In genomic region chr5:154899107-154899816, GRCh38 we compare ENCODE assay signal across 23 cellular contexts. TPM values are rescaled to one million over a fixed set of nuclear protein-coding genes. Genes with fewer than 3 reads are reported as not detected.
A peak's percentile ranks its signal among the peaks of the same experiment; 100 is the strongest.
DNase-seq lines count a peak whose midpoint lies in the region; ATAC-seq and TF ChIP-seq lines count a peak whose summit lies in the region.
"Had no signal": no experiment of that assay in that cellular context is flagged by ENCODE, and none has a peak within 500 bp of the region (broad histone marks: within the 10 kb centered on the region; RNA-seq: fewer than 3 reads in every experiment).

No MANE protein-coding gene starts in this region.

- intact Hi-C loops in esophagus muscularis mucosa (cut with DNase I), result no loop called here
- intact Hi-C loops in upper lobe of right lung (cut with DNase I), result no loop called here

- no peaks in the 10 kb centered on the region for H3K27me3 Mint-ChIP-seq in activated T-cell treated with anti-CD3 and anti-CD28 coated beads, Interleukin-2, amount 50 U/mL, for 72 hours (ENCODE audit: low read depth)
- H3K27me3 Mint-ChIP-seq: activated CD4-positive, alpha-beta T cell treated with anti-CD3 and anti-CD28 coated beads, Interleukin-2, amount 10 ng/mL, durations not matched to agents 24 days and 14 days; activated CD8-positive, alpha-beta memory T cell treated with anti-CD3 and anti-CD28 coated beads, Interleukin-2, amount 10 ng/mL, durations not matched to agents 7 days and 5 days; activated naive CD8-positive, alpha-beta T cell treated with anti-CD3 and anti-CD28 coated beads for 36 hours had no signal

- H3K4me1 Mint-ChIP-seq in activated T-cell treated with anti-CD3 and anti-CD28 coated beads, Interleukin-2, amount 50 U/mL, for 72 hours (ENCODE audit: low read depth), result no peaks in the 10 kb centered on the region
- H3K4me1 Mint-ChIP-seq: activated CD4-positive, alpha-beta T cell treated with anti-CD3 and anti-CD28 coated beads, Interleukin-2, amount 10 ng/mL, durations not matched to agents 24 days and 14 days; activated CD8-positive, alpha-beta memory T cell treated with anti-CD3 and anti-CD28 coated beads, Interleukin-2, amount 10 ng/mL, durations not matched to agents 7 days and 5 days; activated naive CD8-positive, alpha-beta T cell treated with anti-CD3 and anti-CD28 coated beads for 36 hours had no signal

- ATAC-seq in activated T-cell treated with anti-CD3 and anti-CD28 coated beads, Interleukin-2, amount 50 U/mL, for 72 hours (replicated peaks in 1 of 2), result no peak
- ATAC-seq in omental fat pad (ENCODE audit: low FRiP score) (peak; percentile 41), upper lobe of right lung (peak; percentile 93), GM21515 (IDR thresholded peaks at IDR 0.05; ENCODE audit: unreplicated experiment) (no peak)
- ATAC-seq: activated CD8-positive, alpha-beta memory T cell treated with anti-CD3 and anti-CD28 coated beads, Interleukin-2, amount 10 ng/mL, durations not matched to agents 7 days and 5 days had no signal

- no peak for TF ChIP-seq EP300 in esophagus muscularis mucosa (IDR thresholded peaks at IDR 0.05)

- no peak for TF ChIP-seq CTCF in esophagus muscularis mucosa (IDR thresholded peaks at IDR 0.05)
- no peak for TF ChIP-seq CTCF in omental fat pad (IDR thresholded peaks at IDR 0.05)
- no peak for TF ChIP-seq CTCF in upper lobe of right lung (IDR thresholded peaks at IDR 0.05)

- H3K9me3 Mint-ChIP-seq in activated T-cell treated with anti-CD3 and anti-CD28 coated beads, Interleukin-2, amount 50 U/mL, for 72 hours, result no peaks in the 10 kb centered on the region
- H3K9me3 Mint-ChIP-seq: activated CD4-positive, alpha-beta T cell treated with anti-CD3 and anti-CD28 coated beads, Interleukin-2, amount 10 ng/mL, durations not matched to agents 24 days and 14 days; activated naive CD8-positive, alpha-beta T cell treated with anti-CD3 and anti-CD28 coated beads for 36 hours; HFFc6 had no signal

- POLR2A ChIA-PET in HEK293T (lab: Yijun Ruan, JAX), result no interaction called here

- TF ChIP-seq POLR2A in esophagus muscularis mucosa (IDR thresholded peaks at IDR 0.05; ENCODE audit: low read depth), result no peak

- no peaks in the 10 kb centered on the region for H3K9me3 ChIP-seq in esophagus muscularis mucosa
- no peaks in the 10 kb centered on the region for H3K9me3 ChIP-seq in upper lobe of right lung
- H3K9me3 ChIP-seq: BLaER1, Caco-2 had no signal

- H3K27ac ChIP-seq in esophagus muscularis mucosa (replicated peaks in 1 of 4), result peak overlapping the region in 3 of 4 donors; percentile 9 to 59 (median 10)
- H3K27ac ChIP-seq in upper lobe of right lung, result peak overlapping the region; percentile 75
- H3K27ac ChIP-seq: 22Rv1, BLaER1, hepatocyte had no signal

- no peak overlapping the region for H3K4me3 Mint-ChIP-seq in activated T-cell treated with anti-CD3 and anti-CD28 coated beads, Interleukin-2, amount 50 U/mL, for 72 hours
- H3K4me3 Mint-ChIP-seq: activated CD4-positive, alpha-beta T cell treated with anti-CD3 and anti-CD28 coated beads, Interleukin-2, amount 10 ng/mL, durations not matched to agents 24 days and 14 days; activated CD8-positive, alpha-beta memory T cell treated with anti-CD3 and anti-CD28 coated beads, Interleukin-2, amount 10 ng/mL, durations not matched to agents 7 days and 5 days; activated naive CD8-positive, alpha-beta T cell treated with anti-CD3 and anti-CD28 coated beads for 36 hours; HFFc6 had no signal

- no peaks in the 10 kb centered on the region for H3K4me1 ChIP-seq in esophagus muscularis mucosa
- peaks cover 23% of the 10 kb centered on the region for H3K4me1 ChIP-seq in upper lobe of right lung
- H3K4me1 ChIP-seq: BLaER1, Caco-2 had no signal

- 84% methylated on average over 9 of the region's 9 CpGs for WGBS in esophagus muscularis mucosa

- H3K4me3 ChIP-seq in esophagus muscularis mucosa (no peak overlapping the region), upper lobe of right lung (no peak overlapping the region)
- H3K4me3 ChIP-seq: BLaER1, hepatocyte had no signal

- no peaks in the 10 kb centered on the region for H3K27me3 ChIP-seq in esophagus muscularis mucosa
- H3K27me3 ChIP-seq in upper lobe of right lung, result no peaks in the 10 kb centered on the region
- H3K27me3 ChIP-seq: BLaER1, hepatocyte had no signal

- CTCF ChIA-PET in HEK293T (lab: Yijun Ruan, JAX), result no interaction called here

- peak overlapping the region; percentile 42 for H3K27ac Mint-ChIP-seq in activated T-cell treated with anti-CD3 and anti-CD28 coated beads, Interleukin-2, amount 50 U/mL, for 72 hours
- H3K27ac Mint-ChIP-seq: activated CD4-positive, alpha-beta T cell treated with anti-CD3 and anti-CD28 coated beads, Interleukin-2, amount 10 ng/mL, durations not matched to agents 24 days and 14 days; activated CD8-positive, alpha-beta memory T cell treated with anti-CD3 and anti-CD28 coated beads, Interleukin-2, amount 10 ng/mL, durations not matched to agents 7 days and 5 days; activated naive CD8-positive, alpha-beta T cell treated with anti-CD3 and anti-CD28 coated beads for 36 hours had no signal

- no peak for DNase-seq in activated T-cell treated with anti-CD3 and anti-CD28 coated beads, Interleukin-2, amount 50 U/mL, for 72 hours
- no peak for DNase-seq in activated T-cell treated with anti-CD3 and anti-CD28 coated beads for 4 hours
- peak; percentile 47 for DNase-seq in esophagus muscularis mucosa (ENCODE audit: extremely low spot score)
- no peak for DNase-seq in omental fat pad (ENCODE audit: low spot score)
- peak; percentile 75 for DNase-seq in upper lobe of right lung
- DNase-seq in nucleus accumbens (lab: John Stamatoyannopoulos, UW), result no peak
- DNase-seq in HEK293T (ENCODE audit: extremely low spot score), result no peak
- DNase-seq: activated CD4-positive, alpha-beta T cell treated with anti-CD3 and anti-CD28 coated beads, Interleukin-2, amount 10 ng/mL, durations not matched to agents 24 days and 14 days; activated CD8-positive, alpha-beta memory T cell treated with anti-CD3 and anti-CD28 coated beads, Interleukin-2, amount 10 ng/mL, durations not matched to agents 7 days and 5 days; activated naive CD8-positive, alpha-beta T cell treated with anti-CD3 and anti-CD28 coated beads for 36 hours; Caco-2; dermis blood vessel endothelial cell; HFFc6; Kasumi-1; mammary epithelial cell; NCI-H1694 treated with DMSO at 0.1 percent for 48 hours; NCI-H69; stimulated activated CD8-positive, alpha-beta memory T cell treated with anti-CD3 and anti-CD28 coated beads, Interleukin-4, amount 100 ng/mL, for 48 hours; T-helper 2 cell had no signal

- H3K36me3 ChIP-seq in esophagus muscularis mucosa (peaks cover 56 to 100% (median 90%) of the 10 kb centered on the region in 4 donors), upper lobe of right lung (peaks cover 82% of the 10 kb centered on the region)

- H3K36me3 Mint-ChIP-seq in activated T-cell treated with anti-CD3 and anti-CD28 coated beads, Interleukin-2, amount 50 U/mL, for 72 hours (ENCODE audit: insufficient read depth in 2 of 2), result peaks cover 7 to 35% of the 10 kb centered on the region in 2 donors

TF ChIP-seq in HEK293T, 16 proteins besides CTCF, POLR2A, EP300 and RAD21:
- TF ChIP-seq FOXK2 (IDR thresholded peaks at IDR 0.05) (no peak), LEF1 (IDR thresholded peaks at IDR 0.05; ENCODE audit: borderline replicate concordance) (no peak), ARNT (IDR thresholded peaks at IDR 0.05) (no peak), ELF4 (IDR thresholded peaks at IDR 0.05) (no peak), FOXA1 (IDR thresholded peaks at IDR 0.05) (no peak), TARDBP (IDR thresholded peaks at IDR 0.05) (no peak), CTBP1 (IDR thresholded peaks at IDR 0.05; ENCODE audit: borderline replicate concordance) (no peak), BHLHE40 (IDR thresholded peaks at IDR 0.05; ENCODE audit: borderline replicate concordance) (no peak)

RNA-seq across cellular contexts. Expression of gene GEMIN5, which starts 38.7 kb away (rescaled TPM):
- total RNA-seq in activated T-cell treated with anti-CD3 and anti-CD28 coated beads, Interleukin-2, amount 50 U/mL, for 72 hours, result 10 to 100 TPM; 14.4 to 15.8 TPM
- 10 to 100 TPM; 14.1 to 20.4 (median 17.3) TPM for total RNA-seq in esophagus muscularis mucosa
- 10 to 100 TPM; 13.5 to 25.8 (median 20.2) TPM for total RNA-seq in omental fat pad
- total RNA-seq in upper lobe of right lung, result 13.9 TPM

RNA-seq across cellular contexts. Expression of gene CNOT8, which starts 40.8 kb away (rescaled TPM):
- 10 to 100 TPM; 59.3 to 63.8 TPM for total RNA-seq in activated T-cell treated with anti-CD3 and anti-CD28 coated beads, Interleukin-2, amount 50 U/mL, for 72 hours
- 10 to 100 TPM; 41.1 to 72.6 (median 62.2) TPM for total RNA-seq in esophagus muscularis mucosa
- total RNA-seq in omental fat pad, result 100 to 1,000 TPM in 1 of 4 donors, 10 to 100 TPM in 3; 48.0 to 106 (median 70.3) TPM
- total RNA-seq in upper lobe of right lung, result 101 TPM

RNA-seq across cellular contexts. Expression of gene MRPL22, which starts 41.6 kb away (rescaled TPM):
- 10 to 100 TPM; 67.5 to 78.0 TPM for total RNA-seq in activated T-cell treated with anti-CD3 and anti-CD28 coated beads, Interleukin-2, amount 50 U/mL, for 72 hours
- total RNA-seq in esophagus muscularis mucosa, result 10 to 100 TPM in 3 of 4 donors, 1 to 10 TPM in 1; 8.7 to 31.4 (median 17.2) TPM
- 10 to 100 TPM; 12.8 to 24.6 (median 17.5) TPM for total RNA-seq in omental fat pad
- total RNA-seq in upper lobe of right lung, result 31.4 TPM

RNA-seq across cellular contexts. Expression of gene FAXDC2, which starts 48.9 kb away (rescaled TPM):
- total RNA-seq in activated T-cell treated with anti-CD3 and anti-CD28 coated beads, Interleukin-2, amount 50 U/mL, for 72 hours, result under 1 TPM in 1 of 2 donors, not detected in 1; 0.43 TPM
- total RNA-seq in esophagus muscularis mucosa (10 to 100 TPM; 27.6 to 32.1 (median 29.5) TPM), omental fat pad (10 to 100 TPM; 17.4 to 57.2 (median 33.7) TPM), upper lobe of right lung (79.0 TPM)
- total RNA-seq: activated CD4-positive, alpha-beta T cell treated with anti-CD3 and anti-CD28 coated beads, Interleukin-2, amount 10 ng/mL, durations not matched to agents 24 days and 14 days; activated CD8-positive, alpha-beta memory T cell treated with anti-CD3 and anti-CD28 coated beads, Interleukin-2, amount 10 ng/mL, durations not matched to agents 7 days and 5 days had no signal

Comparison
In these comparisons a context has a peak if more than half of its experiments do, and no peak if none do; other contexts are left out.
1. ATAC-seq: peak in omental fat pad (single experiment) and upper lobe of right lung (single experiment); none in activated T-cell treated with anti-CD3 and anti-CD28 coated beads, Interleukin-2, amount 50 U/mL, for 72 hours (0 of 2) and GM21515 (single experiment).
2. DNase-seq: peak in esophagus muscularis mucosa (single experiment) and upper lobe of right lung (single experiment); none in activated T-cell treated with anti-CD3 and anti-CD28 coated beads, Interleukin-2, amount 50 U/mL, for 72 hours (0 of 2), activated T-cell treated with anti-CD3 and anti-CD28 coated beads for 4 hours (single experiment), omental fat pad (single experiment), nucleus accumbens (0 of 56) and HEK293T (single experiment).